ENCODE assay signal across 1 cellular context in genomic region chr16:75628351-75628750, GRCh38.
TF ChIP-seq lines count a peak whose summit lies in the region.

No MANE protein-coding gene starts in this region.

TF ChIP-seq in IMR-90, 13 proteins besides CTCF, POLR2A, EP300 and RAD21:
- TF ChIP-seq SMC3 (IDR thresholded peaks at IDR 0.05; ENCODE audit: low read depth, low read length) (no peak), MAFK (IDR thresholded peaks at IDR 0.05; ENCODE audit: low read depth, low read length) (no peak), CEBPB (IDR thresholded peaks at IDR 0.05; ENCODE audit: low read depth, low read length) (no peak), RCOR1 (IDR thresholded peaks at IDR 0.05; ENCODE audit: insufficient replicate concordance, low read length) (no peak), NFE2L2 (IDR thresholded peaks at IDR 0.05; ENCODE audit: low read depth, low read length) (no peak), CHD1 (IDR thresholded peaks at IDR 0.05; ENCODE audit: low read depth, low read length) (no peak), USF2 (IDR thresholded peaks at IDR 0.05; ENCODE audit: low read depth, low read length) (no peak), BHLHE40 (IDR thresholded peaks at IDR 0.05; ENCODE audit: low read depth, low read length) (no peak), ELK1 (IDR thresholded peaks at IDR 0.05; ENCODE audit: borderline replicate concordance, low read depth, low read length) (no peak), FOS (IDR thresholded peaks at IDR 0.05; ENCODE audit: low read depth, low read length) (no peak), MAZ (IDR thresholded peaks at IDR 0.05; ENCODE audit: borderline replicate concordance, low read depth, low read length) (no peak), RFX5 (IDR thresholded peaks at IDR 0.05; ENCODE audit: low read depth, low read length) (no peak), MXI1 (IDR thresholded peaks at IDR 0.05; ENCODE audit: borderline replicate concordance, low read depth, low read length) (no peak)
TF ChIP-seq in IMR-90: peak in this region for 0.
